Comparison of ENCODE assay signal across 1 cellular context in the genomic region with DNA sequence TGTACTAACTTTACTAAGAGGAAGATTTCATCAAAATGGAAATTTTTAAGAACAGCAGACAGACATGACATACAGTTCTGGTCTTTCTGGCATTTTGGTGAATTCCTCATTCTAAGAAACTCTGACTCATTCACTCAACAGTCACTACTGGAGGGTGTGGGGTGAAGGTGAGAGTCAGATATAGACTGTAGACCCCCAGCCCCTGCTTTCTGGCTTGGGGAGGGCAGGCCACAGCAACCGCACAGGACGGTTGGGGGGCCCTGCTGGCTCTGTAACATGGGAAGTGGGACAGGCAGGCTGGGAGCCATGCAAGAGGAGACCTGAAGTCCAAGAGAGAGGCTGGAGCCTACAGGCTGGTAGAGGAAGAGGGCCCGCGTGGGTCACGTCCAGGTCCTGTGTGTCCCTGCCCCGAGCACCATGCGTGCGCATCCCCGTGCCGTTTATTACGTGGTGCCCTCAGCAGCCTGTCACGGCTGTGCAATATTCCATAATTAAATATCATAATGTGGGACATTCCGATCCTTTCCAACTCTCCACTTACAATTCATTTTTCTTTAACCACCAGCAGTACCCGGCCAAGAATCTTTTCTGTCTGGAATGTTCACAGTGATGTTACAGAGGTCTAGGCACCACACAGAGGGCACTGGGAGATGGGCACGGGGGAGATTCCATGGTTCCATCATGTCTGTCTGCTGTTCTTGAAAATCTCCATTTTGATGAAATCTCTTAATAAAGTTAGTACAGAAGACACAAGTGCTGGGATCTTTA.
TF ChIP-seq lines count a peak whose summit lies in the region.

No MANE protein-coding gene starts in this region.

TF ChIP-seq in GM23338, 12 proteins besides CTCF, POLR2A, EP300 and RAD21:
- TF ChIP-seq, protein P1, sequence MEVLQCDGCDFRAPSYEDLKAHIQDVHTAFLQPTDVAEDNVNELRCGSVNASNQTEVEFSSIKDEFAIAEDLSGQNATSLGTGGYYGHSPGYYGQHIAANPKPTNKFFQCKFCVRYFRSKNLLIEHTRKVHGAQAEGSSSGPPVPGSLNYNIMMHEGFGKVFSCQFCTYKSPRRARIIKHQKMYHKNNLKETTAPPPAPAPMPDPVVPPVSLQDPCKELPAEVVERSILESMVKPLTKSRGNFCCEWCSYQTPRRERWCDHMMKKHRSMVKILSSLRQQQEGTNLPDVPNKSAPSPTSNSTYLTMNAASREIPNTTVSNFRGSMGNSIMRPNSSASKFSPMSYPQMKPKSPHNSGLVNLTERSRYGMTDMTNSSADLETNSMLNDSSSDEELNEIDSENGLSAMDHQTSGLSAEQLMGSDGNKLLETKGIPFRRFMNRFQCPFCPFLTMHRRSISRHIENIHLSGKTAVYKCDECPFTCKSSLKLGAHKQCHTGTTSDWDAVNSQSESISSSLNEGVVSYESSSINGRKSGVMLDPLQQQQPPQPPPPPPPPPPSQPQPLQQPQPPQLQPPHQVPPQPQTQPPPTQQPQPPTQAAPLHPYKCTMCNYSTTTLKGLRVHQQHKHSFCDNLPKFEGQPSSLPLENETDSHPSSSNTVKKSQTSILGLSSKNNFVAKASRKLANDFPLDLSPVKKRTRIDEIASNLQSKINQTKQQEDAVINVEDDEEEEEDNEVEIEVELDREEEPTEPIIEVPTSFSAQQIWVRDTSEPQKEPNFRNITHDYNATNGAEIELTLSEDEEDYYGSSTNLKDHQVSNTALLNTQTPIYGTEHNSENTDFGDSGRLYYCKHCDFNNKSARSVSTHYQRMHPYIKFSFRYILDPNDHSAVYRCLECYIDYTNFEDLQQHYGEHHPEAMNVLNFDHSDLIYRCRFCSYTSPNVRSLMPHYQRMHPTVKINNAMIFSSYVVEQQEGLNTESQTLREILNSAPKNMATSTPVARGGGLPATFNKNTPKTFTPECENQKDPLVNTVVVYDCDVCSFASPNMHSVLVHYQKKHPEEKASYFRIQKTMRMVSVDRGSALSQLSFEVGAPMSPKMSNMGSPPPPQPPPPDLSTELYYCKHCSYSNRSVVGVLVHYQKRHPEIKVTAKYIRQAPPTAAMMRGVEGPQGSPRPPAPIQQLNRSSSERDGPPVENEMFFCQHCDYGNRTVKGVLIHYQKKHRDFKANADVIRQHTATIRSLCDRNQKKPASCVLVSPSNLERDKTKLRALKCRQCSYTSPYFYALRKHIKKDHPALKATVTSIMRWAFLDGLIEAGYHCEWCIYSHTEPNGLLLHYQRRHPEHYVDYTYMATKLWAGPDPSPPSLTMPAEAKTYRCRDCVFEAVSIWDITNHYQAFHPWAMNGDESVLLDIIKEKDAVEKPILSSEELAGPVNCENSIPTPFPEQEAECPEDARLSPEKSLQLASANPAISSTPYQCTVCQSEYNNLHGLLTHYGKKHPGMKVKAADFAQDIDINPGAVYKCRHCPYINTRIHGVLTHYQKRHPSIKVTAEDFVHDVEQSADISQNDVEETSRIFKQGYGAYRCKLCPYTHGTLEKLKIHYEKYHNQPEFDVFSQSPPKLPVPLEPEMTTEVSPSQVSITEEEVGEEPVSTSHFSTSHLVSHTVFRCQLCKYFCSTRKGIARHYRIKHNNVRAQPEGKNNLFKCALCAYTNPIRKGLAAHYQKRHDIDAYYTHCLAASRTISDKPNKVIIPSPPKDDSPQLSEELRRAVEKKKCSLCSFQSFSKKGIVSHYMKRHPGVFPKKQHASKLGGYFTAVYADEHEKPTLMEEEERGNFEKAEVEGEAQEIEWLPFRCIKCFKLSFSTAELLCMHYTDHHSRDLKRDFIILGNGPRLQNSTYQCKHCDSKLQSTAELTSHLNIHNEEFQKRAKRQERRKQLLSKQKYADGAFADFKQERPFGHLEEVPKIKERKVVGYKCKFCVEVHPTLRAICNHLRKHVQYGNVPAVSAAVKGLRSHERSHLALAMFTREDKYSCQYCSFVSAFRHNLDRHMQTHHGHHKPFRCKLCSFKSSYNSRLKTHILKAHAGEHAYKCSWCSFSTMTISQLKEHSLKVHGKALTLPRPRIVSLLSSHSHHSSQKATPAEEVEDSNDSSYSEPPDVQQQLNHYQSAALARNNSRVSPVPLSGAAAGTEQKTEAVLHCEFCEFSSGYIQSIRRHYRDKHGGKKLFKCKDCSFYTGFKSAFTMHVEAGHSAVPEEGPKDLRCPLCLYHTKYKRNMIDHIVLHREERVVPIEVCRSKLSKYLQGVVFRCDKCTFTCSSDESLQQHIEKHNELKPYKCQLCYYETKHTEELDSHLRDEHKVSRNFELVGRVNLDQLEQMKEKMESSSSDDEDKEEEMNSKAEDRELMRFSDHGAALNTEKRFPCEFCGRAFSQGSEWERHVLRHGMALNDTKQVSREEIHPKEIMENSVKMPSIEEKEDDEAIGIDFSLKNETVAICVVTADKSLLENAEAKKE (CRISPR knock-in tag; IDR thresholded peaks at IDR 0.05), result no peak
- TF ChIP-seq, protein P2, sequence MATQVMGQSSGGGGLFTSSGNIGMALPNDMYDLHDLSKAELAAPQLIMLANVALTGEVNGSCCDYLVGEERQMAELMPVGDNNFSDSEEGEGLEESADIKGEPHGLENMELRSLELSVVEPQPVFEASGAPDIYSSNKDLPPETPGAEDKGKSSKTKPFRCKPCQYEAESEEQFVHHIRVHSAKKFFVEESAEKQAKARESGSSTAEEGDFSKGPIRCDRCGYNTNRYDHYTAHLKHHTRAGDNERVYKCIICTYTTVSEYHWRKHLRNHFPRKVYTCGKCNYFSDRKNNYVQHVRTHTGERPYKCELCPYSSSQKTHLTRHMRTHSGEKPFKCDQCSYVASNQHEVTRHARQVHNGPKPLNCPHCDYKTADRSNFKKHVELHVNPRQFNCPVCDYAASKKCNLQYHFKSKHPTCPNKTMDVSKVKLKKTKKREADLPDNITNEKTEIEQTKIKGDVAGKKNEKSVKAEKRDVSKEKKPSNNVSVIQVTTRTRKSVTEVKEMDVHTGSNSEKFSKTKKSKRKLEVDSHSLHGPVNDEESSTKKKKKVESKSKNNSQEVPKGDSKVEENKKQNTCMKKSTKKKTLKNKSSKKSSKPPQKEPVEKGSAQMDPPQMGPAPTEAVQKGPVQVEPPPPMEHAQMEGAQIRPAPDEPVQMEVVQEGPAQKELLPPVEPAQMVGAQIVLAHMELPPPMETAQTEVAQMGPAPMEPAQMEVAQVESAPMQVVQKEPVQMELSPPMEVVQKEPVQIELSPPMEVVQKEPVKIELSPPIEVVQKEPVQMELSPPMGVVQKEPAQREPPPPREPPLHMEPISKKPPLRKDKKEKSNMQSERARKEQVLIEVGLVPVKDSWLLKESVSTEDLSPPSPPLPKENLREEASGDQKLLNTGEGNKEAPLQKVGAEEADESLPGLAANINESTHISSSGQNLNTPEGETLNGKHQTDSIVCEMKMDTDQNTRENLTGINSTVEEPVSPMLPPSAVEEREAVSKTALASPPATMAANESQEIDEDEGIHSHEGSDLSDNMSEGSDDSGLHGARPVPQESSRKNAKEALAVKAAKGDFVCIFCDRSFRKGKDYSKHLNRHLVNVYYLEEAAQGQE (IDR thresholded peaks at IDR 0.05; ENCODE audit: unreplicated experiment), result no peak
- TF ChIP-seq EZH2 (IDR thresholded peaks at IDR 0.05; ENCODE audit: low read depth, unreplicated experiment) (no peak), STAT1 (IDR thresholded peaks at IDR 0.05; ENCODE audit: unreplicated experiment) (no peak), EZH2phosphoT487 (IDR thresholded peaks at IDR 0.05; ENCODE audit: unreplicated experiment) (no peak), NANOG (IDR thresholded peaks at IDR 0.05; ENCODE audit: borderline replicate concordance) (no peak), CREB1 (CRISPR knock-in tag; IDR thresholded peaks at IDR 0.05; ENCODE audit: low read depth) (no peak)
- TF ChIP-seq, protein P3, sequence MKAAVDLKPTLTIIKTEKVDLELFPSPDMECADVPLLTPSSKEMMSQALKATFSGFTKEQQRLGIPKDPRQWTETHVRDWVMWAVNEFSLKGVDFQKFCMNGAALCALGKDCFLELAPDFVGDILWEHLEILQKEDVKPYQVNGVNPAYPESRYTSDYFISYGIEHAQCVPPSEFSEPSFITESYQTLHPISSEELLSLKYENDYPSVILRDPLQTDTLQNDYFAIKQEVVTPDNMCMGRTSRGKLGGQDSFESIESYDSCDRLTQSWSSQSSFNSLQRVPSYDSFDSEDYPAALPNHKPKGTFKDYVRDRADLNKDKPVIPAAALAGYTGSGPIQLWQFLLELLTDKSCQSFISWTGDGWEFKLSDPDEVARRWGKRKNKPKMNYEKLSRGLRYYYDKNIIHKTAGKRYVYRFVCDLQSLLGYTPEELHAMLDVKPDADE (IDR thresholded peaks at IDR 0.05), result no peak
